In genomic region chr6:33288942-33289783, GRCh38 we compare ENCODE assay signal across 1 cellular context.
TF ChIP-seq lines count a peak whose summit lies in the region.

Gene PFDN6, plus strand, starts transcription at chr6:33289601. Its CDS starts 256 bp downstream, at chr6:33289857.
A gene with protein sequence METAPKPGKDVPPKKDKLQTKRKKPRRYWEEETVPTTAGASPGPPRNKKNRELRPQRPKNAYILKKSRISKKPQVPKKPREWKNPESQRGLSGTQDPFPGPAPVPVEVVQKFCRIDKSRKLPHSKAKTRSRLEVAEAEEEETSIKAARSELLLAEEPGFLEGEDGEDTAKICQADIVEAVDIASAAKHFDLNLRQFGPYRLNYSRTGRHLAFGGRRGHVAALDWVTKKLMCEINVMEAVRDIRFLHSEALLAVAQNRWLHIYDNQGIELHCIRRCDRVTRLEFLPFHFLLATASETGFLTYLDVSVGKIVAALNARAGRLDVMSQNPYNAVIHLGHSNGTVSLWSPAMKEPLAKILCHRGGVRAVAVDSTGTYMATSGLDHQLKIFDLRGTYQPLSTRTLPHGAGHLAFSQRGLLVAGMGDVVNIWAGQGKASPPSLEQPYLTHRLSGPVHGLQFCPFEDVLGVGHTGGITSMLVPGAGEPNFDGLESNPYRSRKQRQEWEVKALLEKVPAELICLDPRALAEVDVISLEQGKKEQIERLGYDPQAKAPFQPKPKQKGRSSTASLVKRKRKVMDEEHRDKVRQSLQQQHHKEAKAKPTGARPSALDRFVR (minus strand): TSS chr6:33289239. CDS start chr6:33289170, 69 bp downstream.

TF ChIP-seq in GM12878, 131 proteins besides CTCF, POLR2A, EP300 and RAD21 (continued from another document):
- TF ChIP-seq CREM (IDR thresholded peaks at IDR 0.05; ENCODE audit: low read depth) = peak; percentile 69; the same call in 1 of the 2 replicates
- peak; percentile 88; the same call in 1 of the 2 replicates for TF ChIP-seq ZNF207 (IDR thresholded peaks at IDR 0.05; ENCODE audit: borderline replicate concordance)
- TF ChIP-seq, protein P1, sequence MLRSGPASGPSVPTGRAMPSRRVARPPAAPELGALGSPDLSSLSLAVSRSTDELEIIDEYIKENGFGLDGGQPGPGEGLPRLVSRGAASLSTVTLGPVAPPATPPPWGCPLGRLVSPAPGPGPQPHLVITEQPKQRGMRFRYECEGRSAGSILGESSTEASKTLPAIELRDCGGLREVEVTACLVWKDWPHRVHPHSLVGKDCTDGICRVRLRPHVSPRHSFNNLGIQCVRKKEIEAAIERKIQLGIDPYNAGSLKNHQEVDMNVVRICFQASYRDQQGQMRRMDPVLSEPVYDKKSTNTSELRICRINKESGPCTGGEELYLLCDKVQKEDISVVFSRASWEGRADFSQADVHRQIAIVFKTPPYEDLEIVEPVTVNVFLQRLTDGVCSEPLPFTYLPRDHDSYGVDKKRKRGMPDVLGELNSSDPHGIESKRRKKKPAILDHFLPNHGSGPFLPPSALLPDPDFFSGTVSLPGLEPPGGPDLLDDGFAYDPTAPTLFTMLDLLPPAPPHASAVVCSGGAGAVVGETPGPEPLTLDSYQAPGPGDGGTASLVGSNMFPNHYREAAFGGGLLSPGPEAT (IDR thresholded peaks at IDR 0.05; ENCODE audit: low read depth) = peak; percentile 84
- no peak for TF ChIP-seq YBX1 (IDR thresholded peaks at IDR 0.05)
- peak; percentile 60 for TF ChIP-seq E4F1 (IDR thresholded peaks at IDR 0.05; ENCODE audit: borderline replicate concordance, partially characterized antibody)
- TF ChIP-seq SIX5 (IDR thresholded peaks at IDR 0.05; ENCODE audit: low read depth, low read length, severe bottlenecking) = peak; percentile 90
- peak; percentile 80 for TF ChIP-seq POLR2AphosphoS5 (IDR thresholded peaks at IDR 0.05; ENCODE audit: low read length)
- TF ChIP-seq NR2C1 (IDR thresholded peaks at IDR 0.05) = peak; percentile 99
- TF ChIP-seq NKRF (conservative IDR thresholded peaks at IDR 0.05) = peak; percentile 98
- no peak; the same call in 1 of the 2 replicates for TF ChIP-seq RAD51 (IDR thresholded peaks at IDR 0.05)
- TF ChIP-seq, protein P2, sequence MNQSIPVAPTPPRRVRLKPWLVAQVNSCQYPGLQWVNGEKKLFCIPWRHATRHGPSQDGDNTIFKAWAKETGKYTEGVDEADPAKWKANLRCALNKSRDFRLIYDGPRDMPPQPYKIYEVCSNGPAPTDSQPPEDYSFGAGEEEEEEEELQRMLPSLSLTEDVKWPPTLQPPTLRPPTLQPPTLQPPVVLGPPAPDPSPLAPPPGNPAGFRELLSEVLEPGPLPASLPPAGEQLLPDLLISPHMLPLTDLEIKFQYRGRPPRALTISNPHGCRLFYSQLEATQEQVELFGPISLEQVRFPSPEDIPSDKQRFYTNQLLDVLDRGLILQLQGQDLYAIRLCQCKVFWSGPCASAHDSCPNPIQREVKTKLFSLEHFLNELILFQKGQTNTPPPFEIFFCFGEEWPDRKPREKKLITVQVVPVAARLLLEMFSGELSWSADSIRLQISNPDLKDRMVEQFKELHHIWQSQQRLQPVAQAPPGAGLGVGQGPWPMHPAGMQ (IDR thresholded peaks at IDR 0.05; ENCODE audit: borderline replicate concordance) = no peak
- TF ChIP-seq LARP7 (IDR thresholded peaks at IDR 0.05) = 0 out of 2 replicates have a peak, but pooled peaks have one; percentile 12
- peak; percentile 91 for TF ChIP-seq FOXK2 (IDR thresholded peaks at IDR 0.05)
- TF ChIP-seq BMI1 (IDR thresholded peaks at IDR 0.05; ENCODE audit: borderline replicate concordance) = no peak
- peak; percentile 48; the same call in 1 of the 2 replicates for TF ChIP-seq CBFB (IDR thresholded peaks at IDR 0.05; ENCODE audit: low read depth)
- no peak for TF ChIP-seq BCL11A (IDR thresholded peaks at IDR 0.05; ENCODE audit: low read depth, low read length)
- no peak for TF ChIP-seq EZH2 (IDR thresholded peaks at IDR 0.05; ENCODE audit: borderline replicate concordance, control insufficient read depth, low read depth, low read length)
- peak; percentile 63 for TF ChIP-seq RUNX3 (IDR thresholded peaks at IDR 0.05; ENCODE audit: low read length)
- TF ChIP-seq NR2C2 (IDR thresholded peaks at IDR 0.05; ENCODE audit: borderline replicate concordance, control insufficient read depth, insufficient read length, low read depth) = peak; percentile 84
- TF ChIP-seq WRNIP1 (IDR thresholded peaks at IDR 0.05; ENCODE audit: borderline replicate concordance, low read depth, low read length) = no peak
- TF ChIP-seq SREBF2 (IDR thresholded peaks at IDR 0.05; ENCODE audit: low read length) = peak; percentile 28; the same call in 1 of the 2 replicates
- no peak for TF ChIP-seq HDAC2 (IDR thresholded peaks at IDR 0.05)
- TF ChIP-seq MXI1 (IDR thresholded peaks at IDR 0.05; ENCODE audit: low read depth, low read length) = peak; percentile 99
